8 cellular contexts compared by ENCODE assay signal in genomic region chr5:147935032-147935431, GRCh38. TPM values are rescaled to one million over a fixed set of nuclear protein-coding genes. Genes with fewer than 3 reads are reported as not detected.
DNase-seq lines count a peak whose midpoint lies in the region; ATAC-seq, FAIRE-seq and TF ChIP-seq lines count a peak whose summit lies in the region.

No MANE protein-coding gene starts in this region.

- no peaks in the 10 kb centered on the region for H3K36me3 ChIP-seq in IMR-90 (ENCODE audit: control insufficient read depth, insufficient read depth, low read length)
- no peaks in the 10 kb centered on the region for H3K36me3 ChIP-seq in small intestine (ENCODE audit: control insufficient read depth in 2 of 2, insufficient read depth in 2 of 2, low read length in 2 of 2)
- H3K36me3 ChIP-seq in esophagus muscularis mucosa: no peaks in the 10 kb centered on the region

- FAIRE-seq in frontal cortex (lab: Jason Lieb, UNC) (no peak), small intestine (lab: Jason Lieb, UNC) (no peak), GM19239 (lab: Jason Lieb, UNC) (no peak)

- POLR2A ChIA-PET in IMR-90 (lab: Charles Lee; ENCODE audit: unreplicated experiment): no interaction called here

- no peak overlapping the region for H2BK15ac ChIP-seq in IMR-90 (ENCODE audit: low read depth, low read length)

- TF ChIP-seq RAD21 in IMR-90 (IDR thresholded peaks at IDR 0.05; ENCODE audit: low read length): peak; percentile 66

- dilution Hi-C loops in IMR-90 (cut with HindIII; ENCODE audit: low sequenced_read_pairs, unreplicated experiment): no loop called here

- no peaks in the 10 kb centered on the region for H3K9me1 ChIP-seq in IMR-90 (ENCODE audit: insufficient read depth, low read length)

- no peaks in the 10 kb centered on the region for H3K9me3 ChIP-seq in IMR-90 (ENCODE audit: control insufficient read depth, insufficient read depth, low read length)
- no peaks in the 10 kb centered on the region for H3K9me3 ChIP-seq in small intestine (ENCODE audit: control insufficient read depth, low read depth)
- H3K9me3 ChIP-seq in esophagus muscularis mucosa: no peaks in the 10 kb centered on the region

- H3K4me2 ChIP-seq in IMR-90 (ENCODE audit: low read depth, low read length): no peak overlapping the region

- H3K9me3 Mint-ChIP-seq in stimulated activated naive CD8-positive, alpha-beta T cell treated with anti-CD3 and anti-CD28 coated beads, Interleukin-15, amount 100 ng/mL, for 72 hours: peaks cover 0 to 6% of the 10 kb centered on the region in 2 donors

- H2AK9ac ChIP-seq in IMR-90 (replicated peaks; ENCODE audit: low read depth, low read length, poor library complexity): no peak overlapping the region

- H3K27ac ChIP-seq in IMR-90 (ENCODE audit: insufficient read depth, low read length) (no peak overlapping the region), small intestine (ENCODE audit: low read depth in 1 of 2, low read length in 1 of 2) (no peak overlapping the region), esophagus muscularis mucosa (replicated peaks in 1 of 4) (no peak overlapping the region)

- H4K91ac ChIP-seq in IMR-90 (ENCODE audit: insufficient read depth, low read depth, low read length): no peak overlapping the region

- no peak overlapping the region for H2BK120ac ChIP-seq in IMR-90 (ENCODE audit: low read depth, low read length)

- no peaks in the 10 kb centered on the region for H3K27me3 ChIP-seq in IMR-90 (ENCODE audit: control insufficient read depth, insufficient read depth, low read length)
- H3K27me3 ChIP-seq in small intestine (ENCODE audit: control insufficient read depth in 2 of 2, insufficient read depth in 2 of 2, low read length in 2 of 2): no peaks in the 10 kb centered on the region
- H3K27me3 ChIP-seq in esophagus muscularis mucosa: peaks cover 0 to 6% (median 0%) of the 10 kb centered on the region in 4 donors

- H2BK5ac ChIP-seq in IMR-90 (ENCODE audit: low read depth, low read length, poor library complexity, severe bottlenecking): no peak overlapping the region

- H3K18ac ChIP-seq in IMR-90 (ENCODE audit: low read depth, low read length): no peak overlapping the region

- no peak for TF ChIP-seq EP300 in esophagus muscularis mucosa (IDR thresholded peaks at IDR 0.05)

- H3K4me1 ChIP-seq in IMR-90 (ENCODE audit: control insufficient read depth, insufficient read depth, low read length) (no peaks in the 10 kb centered on the region), small intestine (ENCODE audit: control insufficient read depth in 2 of 2, insufficient read depth in 1 of 2, low read depth in 1 of 2, low read length in 1 of 2) (no peaks in the 10 kb centered on the region), esophagus muscularis mucosa (no peaks in the 10 kb centered on the region)

- H2AFZ ChIP-seq in IMR-90 (replicated peaks; ENCODE audit: low read length, poor library complexity): no peak overlapping the region

- intact Hi-C loops in IMR-90 (cut with micrococcal nuclease): loop anchor here (1.0 kb wide), 1 partner anchor 48 kb away; no protein-coding TSS in a partner anchor
- intact Hi-C loops in esophagus muscularis mucosa (cut with DNase I): no loop called here

- BruUV-seq in IMR-90 (replicated peaks; lab: Mats Ljungman, UMichigan): no TSS peak

- no peaks in the 10 kb centered on the region for H4K20me1 ChIP-seq in IMR-90 (ENCODE audit: insufficient read depth, low read length)

- no CpG with 5 or more reads among the region's 3 CpGs for WGBS in IMR-90 (ENCODE audit: extremely low coverage in 2 of 2, insufficient read length in 1 of 2), 2 experiments
- WGBS in small intestine, 3 donors: 2 to 5% (median 4%) methylated on average over 3 of the region's 3 CpGs
- WGBS in esophagus muscularis mucosa: 11% methylated on average over 3 of the region's 3 CpGs

- H2AK5ac ChIP-seq in IMR-90 (ENCODE audit: low read depth, low read length): no peak overlapping the region

- no peak overlapping the region for H3K56ac ChIP-seq in IMR-90 (ENCODE audit: extremely low read depth, insufficient read depth, low read length)

- H3K79me1 ChIP-seq in IMR-90 (ENCODE audit: low read depth in 1 of 2, low read length in 2 of 2): no peaks in the 10 kb centered on the region

- H3K4me3 Mint-ChIP-seq in stimulated activated naive CD8-positive, alpha-beta T cell treated with anti-CD3 and anti-CD28 coated beads, Interleukin-15, amount 100 ng/mL, for 72 hours: no peak overlapping the region

- CTCF ChIA-PET in IMR-90 (lab: Yijun Ruan, JAX): interaction anchor here (0.6 to 0.7 kb wide), 2 partner anchors 22 to 210 kb away, joined by 3 to 5 read pairs; no protein-coding TSS in a partner anchor

- H3K27ac Mint-ChIP-seq in stimulated activated naive CD8-positive, alpha-beta T cell treated with anti-CD3 and anti-CD28 coated beads, Interleukin-15, amount 100 ng/mL, for 72 hours: no peak overlapping the region

- peak; percentile 58 for TF ChIP-seq CTCF in AG09309 (IDR thresholded peaks at IDR 0.05; ENCODE audit: control insufficient read depth, insufficient read depth, low read depth, low read length, missing control alignments)
- peak; percentile 53 for TF ChIP-seq CTCF in IMR-90 (conservative IDR thresholded peaks at IDR 0.05; ENCODE audit: low read depth, low read length)
- TF ChIP-seq CTCF in esophagus muscularis mucosa (IDR thresholded peaks at IDR 0.05): peak in 1 of 3 experiments; percentile 24

- no peak for ATAC-seq in IMR-90 (ENCODE audit: low read depth)
- no peak for ATAC-seq in stimulated activated naive CD8-positive, alpha-beta T cell treated with anti-CD3 and anti-CD28 coated beads, Interleukin-15, amount 100 ng/mL, for 72 hours

- H3K4me3 ChIP-seq in AG09309 (ENCODE audit: control insufficient read depth, low read depth, low read length) (no peak overlapping the region), IMR-90 (ENCODE audit: insufficient read depth, low read depth, low read length) (no peak overlapping the region), small intestine (ENCODE audit: low read depth in 1 of 2, low read length in 2 of 2) (no peak overlapping the region), esophagus muscularis mucosa (no peak overlapping the region)

- H4K8ac ChIP-seq in IMR-90 (ENCODE audit: low read depth in 2 of 2, low read length in 2 of 2): no peak overlapping the region

- no peak overlapping the region for H4K5ac ChIP-seq in IMR-90 (ENCODE audit: low read depth, low read length)

- no peaks in the 10 kb centered on the region for H3K4me1 Mint-ChIP-seq in stimulated activated naive CD8-positive, alpha-beta T cell treated with anti-CD3 and anti-CD28 coated beads, Interleukin-15, amount 100 ng/mL, for 72 hours

- in situ Hi-C loops in IMR-90 (cut with MboI; ENCODE audit: low sequenced_read_pairs): no loop called here
- in situ Hi-C loops in SK-MEL-5 (cut with HindIII; ENCODE audit: low pct_unique_long_range_greater_than_20kb, low sequenced_read_pairs): loop anchor here (10.0 kb wide), 1 partner anchor 50 kb away; no protein-coding TSS in a partner anchor

- no peak overlapping the region for H3K9ac ChIP-seq in IMR-90 (ENCODE audit: low read depth, low read length)

- DNase-seq in AG09309 (ENCODE audit: low read depth) (peak; percentile 61), IMR-90 (peak; percentile 62), SK-MEL-5 (ENCODE audit: low read depth, low spot score) (peak; percentile 79), frontal cortex (ENCODE audit: low spot score in 2 of 2) (peak; percentile 10 to 13), small intestine (peak; percentile 46), esophagus muscularis mucosa (ENCODE audit: extremely low spot score) (no peak), GM19239 (ENCODE audit: insufficient read length, low spot score) (no peak)
- DNase-seq in stimulated activated naive CD8-positive, alpha-beta T cell treated with anti-CD3 and anti-CD28 coated beads, Interleukin-15, amount 100 ng/mL, for 72 hours: no peak

- H3K23ac ChIP-seq in IMR-90 (ENCODE audit: low read depth, low read length): no peak overlapping the region

- no peak for TF ChIP-seq POLR2A in IMR-90 (IDR thresholded peaks at IDR 0.05; ENCODE audit: low read depth, low read length)
- no peak for TF ChIP-seq POLR2A in esophagus muscularis mucosa (IDR thresholded peaks at IDR 0.05; ENCODE audit: low read depth)

- H3K4ac ChIP-seq in IMR-90 (ENCODE audit: low read depth, low read length): no peak overlapping the region

- H3K14ac ChIP-seq in IMR-90 (replicated peaks; ENCODE audit: low read depth, low read length): no peak overlapping the region

- H2BK20ac ChIP-seq in IMR-90 (ENCODE audit: low read depth, low read length): no peak overlapping the region

- H3K27me3 Mint-ChIP-seq in stimulated activated naive CD8-positive, alpha-beta T cell treated with anti-CD3 and anti-CD28 coated beads, Interleukin-15, amount 100 ng/mL, for 72 hours: no peaks in the 10 kb centered on the region

TF ChIP-seq in IMR-90, 13 proteins besides CTCF, POLR2A, EP300 and RAD21 (continues in another document):
- TF ChIP-seq NFE2L2 (IDR thresholded peaks at IDR 0.05; ENCODE audit: low read depth, low read length) (no peak), CEBPB (IDR thresholded peaks at IDR 0.05; ENCODE audit: low read depth, low read length) (peak; percentile 89), USF2 (IDR thresholded peaks at IDR 0.05; ENCODE audit: low read depth, low read length) (no peak)

RNA-seq across cellular contexts. Expression of gene C5orf46, which starts 28.7 kb away (rescaled TPM):
- total RNA-seq in IMR-90 (2012; rRNA removed) (not detected in 2 replicates), frontal cortex (not detected), esophagus muscularis mucosa (not detected)
- polyA plus RNA-seq in IMR-90 (2012; rRNA removed) (0.98 and 1.3 TPM in 2 replicates), small intestine (not detected)
- polyA plus RNA-seq in IMR-90 (2012; cell fraction: cytosol; rRNA removed): 0.40 TPM in 1 of 2 replicates, not detected in the other
- 0.56 TPM in 1 of 2 replicates, not detected in the other for polyA plus RNA-seq in IMR-90 (2012; cell fraction: nucleus; rRNA removed; ENCODE audit: low replicate concordance)
- not detected in 2 replicates for total RNA-seq in SK-MEL-5 (2014; rRNA removed; shearing (Covaris generic))
- polyA plus RNA-seq in SK-MEL-5 (2015; cell fraction: cytosol; rRNA removed): 0.48 TPM in 1 of 2 replicates, not detected in the other
- not detected in 2 replicates for polyA plus RNA-seq in SK-MEL-5 (2015; cell fraction: nucleus; rRNA removed)

RNA-seq across cellular contexts. Expression of gene SCGB3A2, which starts 56.5 kb away (rescaled TPM):
- total RNA-seq in IMR-90 (2012; rRNA removed): not detected in 2 replicates
- polyA plus RNA-seq in IMR-90 (2012; rRNA removed): not detected in 2 replicates
- polyA plus RNA-seq in IMR-90 (2012; cell fraction: cytosol; rRNA removed): not detected in 2 replicates
- polyA plus RNA-seq in IMR-90 (2012; cell fraction: nucleus; rRNA removed; ENCODE audit: low replicate concordance): not detected in 2 replicates
- not detected in 2 replicates for total RNA-seq in SK-MEL-5 (2014; rRNA removed; shearing (Covaris generic))
- not detected in 2 replicates for polyA plus RNA-seq in SK-MEL-5 (2015; cell fraction: cytosol; rRNA removed)
- polyA plus RNA-seq in SK-MEL-5 (2015; cell fraction: nucleus; rRNA removed): not detected in 2 replicates
- not detected for total RNA-seq in frontal cortex
- 1 to 10 TPM in 1 of 3 donors, not detected in 2; 4.5 TPM for polyA plus RNA-seq in small intestine
- total RNA-seq in esophagus muscularis mucosa: not detected

Comparison
In these comparisons a context has a peak if more than half of its experiments do, and no peak if none do; other contexts are left out.
1. DNase-seq: peak in AG09309 (single experiment), IMR-90 (single experiment), SK-MEL-5 (single experiment), frontal cortex (2 of 2) and small intestine (single experiment); none in esophagus muscularis mucosa (single experiment), GM19239 (single experiment) and stimulated activated naive CD8-positive, alpha-beta T cell treated with anti-CD3 and anti-CD28 coated beads, Interleukin-15, amount 100 ng/mL, for 72 hours (0 of 2).